ENCODE assay signal across 8 cellular contexts in genomic region chr16:31386157-31386984, GRCh38. TPM values are rescaled to one million over a fixed set of nuclear protein-coding genes. Genes with fewer than 3 reads are reported as not detected.
DNase-seq lines count a peak whose midpoint lies in the region; ATAC-seq and TF ChIP-seq lines count a peak whose summit lies in the region.

No MANE protein-coding gene starts in this region.

- H2AFZ ChIP-seq in H9 (ENCODE audit: low read length) = no peak overlapping the region

- H3K27ac Mint-ChIP-seq in CD4-positive, CD25-positive, alpha-beta regulatory T cell = no peak overlapping the region
- peak overlapping the region in 1 of 3 experiments; percentile 8; a peak in 1 of 7 replicates for H3K27ac Mint-ChIP-seq in H9
- H3K27ac Mint-ChIP-seq in T-helper 2 cell treated with Interferon-gamma antibody and Interleukin-4, amounts not matched to agents 5 μg/mL and 100 μg/mL, for 36 hours = no peak overlapping the region

- TF ChIP-seq CTCF in H9 (conservative IDR thresholded peaks at IDR 0.05) = no peak

- H3K79me2 ChIP-seq in H9 (ENCODE audit: insufficient read depth, low read length) = no peaks in the 10 kb centered on the region

- H4K20me1 ChIP-seq in H9 (ENCODE audit: control insufficient read depth, insufficient read depth, insufficient read length) = no peaks in the 10 kb centered on the region

- WGBS in H9 (ENCODE audit: extremely low coverage, insufficient read length, low lambda C conversion rate) = no CpG with 5 or more reads among the region's 6 CpGs

- no peaks in the 10 kb centered on the region for H3K36me3 Mint-ChIP-seq in CD4-positive, CD25-positive, alpha-beta regulatory T cell
- H3K36me3 Mint-ChIP-seq in H9 (ENCODE audit: insufficient read depth in 1 of 3, low read depth in 3 of 3) = no peaks in the 10 kb centered on the region
- peaks cover 4% of the 10 kb centered on the region for H3K36me3 Mint-ChIP-seq in T-helper 2 cell treated with Interferon-gamma antibody and Interleukin-4, amounts not matched to agents 5 μg/mL and 100 μg/mL, for 36 hours (ENCODE audit: low read depth)

- no peak overlapping the region for H3K56ac ChIP-seq in H9 (ENCODE audit: insufficient read length, low read depth, low read length)

- H3K14ac ChIP-seq in H9 (ENCODE audit: insufficient read depth, low read length) = no peak overlapping the region; the same call in 1 of the 2 replicates

- no peak overlapping the region for H4K5ac ChIP-seq in H9 (ENCODE audit: insufficient read length, low read depth, low read length)

- no peaks in the 10 kb centered on the region for H3K79me1 ChIP-seq in H9 (ENCODE audit: insufficient read depth, low read depth, low read length, poor library complexity, severe bottlenecking)

- no peak overlapping the region for H3K4me3 ChIP-seq in CD4-positive, CD25-positive, alpha-beta regulatory T cell (ENCODE audit: low read depth, low read length)
- no peak overlapping the region for H3K4me3 ChIP-seq in SJCRH30

- H3K9me3 ChIP-seq in CD4-positive, CD25-positive, alpha-beta regulatory T cell (ENCODE audit: control insufficient read depth in 2 of 2, low read length in 2 of 2) = no peaks in the 10 kb centered on the region
- H3K9me3 ChIP-seq in H9 (ENCODE audit: control insufficient read depth, low read depth, low read length) (no peaks in the 10 kb centered on the region), SJCRH30 (replicated peaks) (no peaks in the 10 kb centered on the region)

- peak in 1 of 3 donors; percentile 19 for DNase-seq in CD4-positive, CD25-positive, alpha-beta regulatory T cell
- DNase-seq in H9 (no peak), kidney glomerular epithelial cell (lab: John Stamatoyannopoulos, UW) (peak; percentile 71), SJCRH30 (no peak), NCI-H187 (lab: John Stamatoyannopoulos, UW) (no peak), NCI-H146 treated with DMSO at 0.1 percent for 48 hours (lab: John Stamatoyannopoulos, UW; ENCODE audit: unreplicated experiment) (no peak)
- DNase-seq in T-helper 2 cell treated with Interferon-gamma antibody and Interleukin-4, amounts not matched to agents 5 μg/mL and 100 μg/mL, for 36 hours (ENCODE audit: low spot score) = peak; percentile 62

- no peak overlapping the region for H2BK15ac ChIP-seq in H9 (ENCODE audit: low read depth, low read length)

- no peak overlapping the region for H3K27ac ChIP-seq in CD4-positive, CD25-positive, alpha-beta regulatory T cell (ENCODE audit: insufficient read depth, low read length, poor library complexity, severe bottlenecking)
- H3K27ac ChIP-seq in H9 (ENCODE audit: insufficient read length, low read depth, low read length) = no peak overlapping the region
- H3K27ac ChIP-seq in SJCRH30 = no peak overlapping the region

- no peak overlapping the region for H2BK5ac ChIP-seq in H9 (ENCODE audit: insufficient read length, low read length)

- H3K4me3 Mint-ChIP-seq in CD4-positive, CD25-positive, alpha-beta regulatory T cell = no peak overlapping the region
- H3K4me3 Mint-ChIP-seq in H9 = no peak overlapping the region; a peak in 1 of 5 replicates
- no peak overlapping the region for H3K4me3 Mint-ChIP-seq in T-helper 2 cell treated with Interferon-gamma antibody and Interleukin-4, amounts not matched to agents 5 μg/mL and 100 μg/mL, for 36 hours

- H3K27me3 ChIP-seq in CD4-positive, CD25-positive, alpha-beta regulatory T cell (ENCODE audit: control insufficient read depth, insufficient read depth, low read length) = peaks cover 2% of the 10 kb centered on the region
- H3K27me3 ChIP-seq in H9 (ENCODE audit: insufficient read depth, low read length) (no peaks in the 10 kb centered on the region), SJCRH30 (no peaks in the 10 kb centered on the region)

- no peak overlapping the region for H2BK20ac ChIP-seq in H9 (ENCODE audit: low read depth, low read length, poor library complexity, severe bottlenecking)

- H3K4me1 ChIP-seq in CD4-positive, CD25-positive, alpha-beta regulatory T cell (ENCODE audit: control insufficient read depth, insufficient read depth, low read length, poor library complexity, severe bottlenecking) = no peaks in the 10 kb centered on the region
- no peaks in the 10 kb centered on the region for H3K4me1 ChIP-seq in H9 (ENCODE audit: insufficient read depth, low read length)
- H3K4me1 ChIP-seq in SJCRH30 = no peaks in the 10 kb centered on the region

- H3K23me2 ChIP-seq in H9 (ENCODE audit: insufficient read length, low read depth, low read length, poor library complexity, severe bottlenecking) = no peaks in the 10 kb centered on the region

- H2BK120ac ChIP-seq in H9 (ENCODE audit: low read depth, low read length, poor library complexity, severe bottlenecking) = no peak overlapping the region

- H3K27me3 Mint-ChIP-seq in CD4-positive, CD25-positive, alpha-beta regulatory T cell = peaks cover 9% of the 10 kb centered on the region
- peaks cover 13% of the 10 kb centered on the region for H3K27me3 Mint-ChIP-seq in H9 (ENCODE audit: low read depth)
- no peaks in the 10 kb centered on the region for H3K27me3 Mint-ChIP-seq in T-helper 2 cell treated with Interferon-gamma antibody and Interleukin-4, amounts not matched to agents 5 μg/mL and 100 μg/mL, for 36 hours (ENCODE audit: low read depth)

- H3K4ac ChIP-seq in H9 (ENCODE audit: low read depth, low read length) = no peak overlapping the region

- H2AK5ac ChIP-seq in H9 (ENCODE audit: insufficient read length, low read length) = no peak overlapping the region

- peak overlapping the region; percentile 11 for H3K18ac ChIP-seq in H9 (ENCODE audit: insufficient read length, low read depth, low read length)

- H3K23ac ChIP-seq in H9 (ENCODE audit: insufficient read length, low read depth, low read length) = no peak overlapping the region

- ATAC-seq in CD4-positive, CD25-positive, alpha-beta regulatory T cell (ENCODE audit: low read depth in 2 of 2) = peak; percentile 20 to 34
- ATAC-seq in HG02678 (IDR thresholded peaks at IDR 0.05; ENCODE audit: unreplicated experiment) = no peak

- H3K4me2 ChIP-seq in H9 (ENCODE audit: insufficient read depth, insufficient read length, low read length) = no peak overlapping the region

- no peak overlapping the region for H2BK12ac ChIP-seq in H9 (ENCODE audit: insufficient read length, low read depth, low read length)

- no peak overlapping the region for H4K91ac ChIP-seq in H9 (ENCODE audit: insufficient read length, low read depth, low read length)

- no peak overlapping the region for H3K9ac ChIP-seq in H9 (ENCODE audit: extremely low read depth, insufficient read length, low read length)

- H3K36me3 ChIP-seq in CD4-positive, CD25-positive, alpha-beta regulatory T cell (ENCODE audit: control insufficient read depth, insufficient read depth, low read length) = no peaks in the 10 kb centered on the region
- H3K36me3 ChIP-seq in SJCRH30 = no peaks in the 10 kb centered on the region

- H4K8ac ChIP-seq in H9 (replicated peaks; ENCODE audit: insufficient read length, low read depth, low read length) = no peak overlapping the region

- H3T11ph ChIP-seq in H9 (ENCODE audit: low read length) = no peak overlapping the region

- peaks cover 0 to 2% (median under 1%) of the 10 kb centered on the region in 4 donors for H3K4me1 Mint-ChIP-seq in CD4-positive, CD25-positive, alpha-beta regulatory T cell
- peaks cover 6 to 11% of the 10 kb centered on the region in 2 experiments for H3K4me1 Mint-ChIP-seq in H9
- peaks cover 16% of the 10 kb centered on the region for H3K4me1 Mint-ChIP-seq in T-helper 2 cell treated with Interferon-gamma antibody and Interleukin-4, amounts not matched to agents 5 μg/mL and 100 μg/mL, for 36 hours (ENCODE audit: low read depth)

- no peaks in the 10 kb centered on the region for H3K9me3 Mint-ChIP-seq in CD4-positive, CD25-positive, alpha-beta regulatory T cell
- H3K9me3 Mint-ChIP-seq in H9 = no peaks in the 10 kb centered on the region; a peak in 2 of 5 replicates
- no peaks in the 10 kb centered on the region for H3K9me3 Mint-ChIP-seq in T-helper 2 cell treated with Interferon-gamma antibody and Interleukin-4, amounts not matched to agents 5 μg/mL and 100 μg/mL, for 36 hours

RNA-seq across cellular contexts. Expression of gene ITGAD, which starts 6.8 kb away (rescaled TPM):
- total RNA-seq in CD4-positive, CD25-positive, alpha-beta regulatory T cell = not detected
- not detected for polyA plus RNA-seq in CD4-positive, CD25-positive, alpha-beta regulatory T cell
- not detected in 2 replicates for total RNA-seq in H9 (2021)
- not detected in 2 replicates for total RNA-seq in SJCRH30 (2014; rRNA removed; shearing (Covaris generic))

RNA-seq across cellular contexts. Expression of gene ITGAX, which starts 31.4 kb away (rescaled TPM):
- 1.9 TPM for total RNA-seq in CD4-positive, CD25-positive, alpha-beta regulatory T cell
- polyA plus RNA-seq in CD4-positive, CD25-positive, alpha-beta regulatory T cell = under 1 TPM in 1 of 4 donors, not detected in 3; 0.47 TPM
- total RNA-seq in H9 (2021) = 0.15 and 0.28 TPM in 2 replicates
- total RNA-seq in SJCRH30 (2014; rRNA removed; shearing (Covaris generic)) = not detected in 2 replicates

RNA-seq across cellular contexts. Expression of gene COX6A2, which starts 41.8 kb away (rescaled TPM):
- not detected for total RNA-seq in CD4-positive, CD25-positive, alpha-beta regulatory T cell
- polyA plus RNA-seq in CD4-positive, CD25-positive, alpha-beta regulatory T cell = not detected
- total RNA-seq in H9 (2021) = not detected in 2 replicates
- not detected in 2 replicates for total RNA-seq in SJCRH30 (2014; rRNA removed; shearing (Covaris generic))

RNA-seq across cellular contexts. Expression of gene ZNF843, which starts 56.2 kb away (rescaled TPM):
- total RNA-seq in CD4-positive, CD25-positive, alpha-beta regulatory T cell = 0.12 TPM
- under 1 TPM in 2 of 4 donors, not detected in 2; 0.06 to 0.09 TPM for polyA plus RNA-seq in CD4-positive, CD25-positive, alpha-beta regulatory T cell
- 0.22 and 0.37 TPM in 2 replicates for total RNA-seq in H9 (2021)
- total RNA-seq in SJCRH30 (2014; rRNA removed; shearing (Covaris generic)) = 0.14 TPM in 1 of 2 replicates, not detected in the other

Comparison
In these comparisons a context has a peak if more than half of its experiments do, and no peak if none do; other contexts are left out.
1. DNase-seq: peak in T-helper 2 cell treated with Interferon-gamma antibody and Interleukin-4, amounts not matched to agents 5 μg/mL and 100 μg/mL, for 36 hours (single experiment) and kidney glomerular epithelial cell (single experiment); none in H9 (single experiment), SJCRH30 (0 of 2), NCI-H187 (0 of 2) and NCI-H146 treated with DMSO at 0.1 percent for 48 hours (single experiment).